ENCODE assay signal across 11 cellular contexts in the genomic region with DNA sequence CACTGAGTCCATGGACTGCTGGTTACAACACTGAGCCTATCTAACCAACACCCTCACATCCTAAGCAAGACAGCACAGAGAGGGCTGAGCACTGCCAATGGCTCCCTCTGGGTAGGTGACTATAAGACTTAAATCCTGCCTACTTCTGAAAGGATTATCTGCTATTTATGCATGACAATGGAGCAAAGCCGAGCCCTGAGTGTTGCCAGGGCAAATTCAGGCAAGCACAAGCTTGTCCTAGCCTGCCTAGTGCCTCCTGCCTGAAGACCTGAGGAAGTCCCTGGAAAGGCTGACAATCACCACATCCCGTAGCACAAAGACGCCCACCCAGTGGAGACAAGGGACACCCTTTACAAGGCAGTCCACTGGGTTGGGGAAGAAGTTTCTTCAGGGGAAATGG.
DNase-seq lines count a peak whose midpoint lies in the region; ATAC-seq lines count a peak whose summit lies in the region.
"Had no signal": no experiment of that assay in that cellular context is flagged by ENCODE, and none has a peak within 500 bp of the region (broad histone marks: within the 10 kb centered on the region; RNA-seq: fewer than 3 reads in every experiment).

No MANE protein-coding gene starts in this region.

- DNase-seq in D341Med (ENCODE audit: low spot score) (peak; percentile 65), HPDE6-E6E7 (ENCODE audit: extremely low spot score) (peak; percentile 78), NCI-H524 (lab: John Stamatoyannopoulos, UW) (peak; percentile 77 to 95), iPS DF 19.7 (ENCODE audit: low read depth, low spot score) (peak; percentile 60), hippocampal formation (lab: John Stamatoyannopoulos, UW) (no peak), left lobe of liver (ENCODE audit: low spot score) (no peak), NCI-H226 (no peak)
- no peak for DNase-seq in stimulated activated CD4-positive, alpha-beta T cell treated with anti-CD3 and anti-CD28 coated beads, Interleukin-2, amount 100 ng/mL, for 48 hours
- DNase-seq: activated naive CD4-positive, alpha-beta T cell treated with anti-CD3 and anti-CD28 coated beads for 36 hours; dorsolateral prefrontal cortex; NCI-H1092 treated with DMSO at 0.1 percent for 48 hours had no signal

- ATAC-seq in left lobe of liver, result no peak

Comparison
In these comparisons a context has a peak if more than half of its experiments do, and no peak if none do; other contexts are left out.
1. DNase-seq: peak in D341Med (single experiment), HPDE6-E6E7 (single experiment), NCI-H524 (2 of 2) and iPS DF 19.7 (single experiment); none in hippocampal formation (0 of 2), left lobe of liver (single experiment), stimulated activated CD4-positive, alpha-beta T cell treated with anti-CD3 and anti-CD28 coated beads, Interleukin-2, amount 100 ng/mL, for 48 hours (0 of 2) and NCI-H226 (single experiment).